ENCODE assay signal across 1 cellular context in the genomic region with DNA sequence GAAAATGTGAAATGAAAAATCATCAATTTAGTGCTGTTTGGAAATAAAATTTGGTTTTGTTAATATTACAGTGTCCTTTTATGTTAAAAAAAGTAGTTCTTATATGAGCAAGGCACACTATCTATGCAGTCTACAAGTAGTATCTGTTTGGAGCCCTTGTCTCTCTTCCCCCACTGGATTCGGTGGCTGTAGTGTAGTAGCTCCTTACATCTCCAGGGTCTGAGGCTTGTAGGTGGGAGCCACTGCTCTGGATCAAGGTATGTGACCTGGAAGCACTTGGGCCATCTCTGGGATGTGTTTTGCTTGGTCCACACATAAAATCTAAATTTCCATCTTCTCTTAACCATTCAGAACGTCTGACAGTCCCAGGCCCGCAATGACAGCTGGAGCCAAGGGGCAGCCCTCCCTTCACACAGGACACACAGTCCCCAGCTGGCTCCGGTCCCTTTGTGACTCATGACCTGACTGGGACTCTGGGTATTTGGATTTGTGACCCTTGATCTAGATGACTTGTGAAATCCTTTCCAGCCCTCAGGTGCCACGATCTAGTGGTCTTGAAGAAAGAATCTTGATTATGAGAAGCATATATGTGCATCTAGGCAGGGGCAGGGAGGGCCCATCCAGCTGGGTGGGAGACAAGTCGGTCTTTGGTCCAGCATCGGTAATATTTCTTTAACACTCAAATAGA.
TF ChIP-seq lines count a peak whose summit lies in the region.

No MANE protein-coding gene starts in this region.

TF ChIP-seq in endothelial cell of umbilical vein, 7 proteins besides CTCF, POLR2A, EP300 and RAD21 (continued from another document):
- TF ChIP-seq FOS (IDR thresholded peaks at IDR 0.05; ENCODE audit: borderline replicate concordance, insufficient read depth, low read length) (no peak), JUN (IDR thresholded peaks at IDR 0.05; ENCODE audit: borderline replicate concordance, insufficient read depth, insufficient read length, low read depth) (no peak), EZH2 (IDR thresholded peaks at IDR 0.05; ENCODE audit: borderline replicate concordance, low read depth, low read length, severe bottlenecking) (no peak), GATA2 (IDR thresholded peaks at IDR 0.05; ENCODE audit: insufficient read depth, insufficient read length, low read depth, low read length) (no peak)
